Comparison of ENCODE assay signal across 19 cellular contexts in the genomic region with DNA sequence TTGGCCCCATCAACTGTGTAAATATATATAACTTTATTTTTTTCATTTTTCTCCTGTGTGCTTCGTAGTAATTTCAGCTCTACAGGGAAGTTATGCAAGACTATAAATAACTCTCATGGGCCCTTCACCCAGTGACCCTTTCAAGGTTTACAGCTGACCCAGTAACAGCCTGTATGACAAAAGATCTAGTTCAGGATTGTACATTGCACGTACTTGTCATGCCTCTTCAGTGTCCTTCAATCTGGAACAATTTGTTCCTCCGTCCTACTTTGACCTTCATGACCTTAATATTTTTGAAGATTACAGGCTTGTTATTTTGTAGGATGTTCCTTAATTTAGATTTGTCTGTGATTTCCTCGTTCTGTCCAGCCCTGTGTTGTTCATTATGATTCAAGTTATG. TPM values are rescaled to one million over a fixed set of nuclear protein-coding genes. Genes with fewer than 3 reads are reported as not detected.
DNase-seq lines count a peak whose midpoint lies in the region; ATAC-seq and TF ChIP-seq lines count a peak whose summit lies in the region.
"Had no signal": no experiment of that assay in that cellular context is flagged by ENCODE, and none has a peak within 500 bp of the region (broad histone marks: within the 10 kb centered on the region; RNA-seq: fewer than 3 reads in every experiment).

No MANE protein-coding gene starts in this region.

- TF ChIP-seq CTCF in foreskin fibroblast (IDR thresholded peaks at IDR 0.05; ENCODE audit: low read depth, low read length) (no peak), liver (IDR thresholded peaks at IDR 0.05; ENCODE audit: low read depth, low read length, missing input control) (no peak), GM10266 (IDR thresholded peaks at IDR 0.05; ENCODE audit: control insufficient read depth, insufficient read depth, low read depth, missing control alignments) (no peak), BE2C (IDR thresholded peaks at IDR 0.05; ENCODE audit: low read depth, low read length) (no peak)

- H3K9me3 ChIP-seq in liver (ENCODE audit: control insufficient read depth in 4 of 4, low read length in 3 of 4) (no peaks in the 10 kb centered on the region), BE2C (no peaks in the 10 kb centered on the region; the same call in 1 of the 2 replicates)

- peak overlapping the region in 1 of 2 donors; percentile 13 for H3K27ac ChIP-seq in liver (ENCODE audit: low read depth in 1 of 2, low read length in 2 of 2)

- H3K36me3 ChIP-seq in liver (ENCODE audit: control insufficient read depth in 4 of 4, insufficient read depth in 3 of 4, low read depth in 1 of 4, low read length in 3 of 4): no peaks in the 10 kb centered on the region
- no peaks in the 10 kb centered on the region for H3K36me3 ChIP-seq in BE2C

- ATAC-seq in Right ventricle myocardium inferior: peak; percentile 57

- WGBS in liver: 16% methylated on average over 4 of the region's 4 CpGs

- DNase-seq in Right ventricle myocardium inferior (ENCODE audit: missing footprints) (no peak), cardiac septum (ENCODE audit: low spot score) (no peak), foreskin fibroblast (peak; percentile 48 to 49), GM10266 (ENCODE audit: extremely low spot score) (no peak), DMS79 treated with DMSO at 0.1 percent for 48 hours (lab: John Stamatoyannopoulos, UW) (no peak), BE2C (no peak), Kasumi-1 (lab: John Stamatoyannopoulos, UW) (no peak)
- DNase-seq: C1 segment of cervical spinal cord, COR-L47, H7, NCI-H1105, NCI-H1694 treated with DMSO at 0.1 percent for 48 hours, NCI-H446 treated with DMSO at 0.1 percent for 48 hours, NCI-H82, SIG-M5 had no signal

- intact Hi-C loops in Right ventricle myocardium inferior (cut with DNase I) (no loop called here), cardiac septum (cut with DNase I) (no loop called here)

- peaks cover 0 to 7% (median 2%) of the 10 kb centered on the region in 4 donors for H3K4me1 ChIP-seq in liver (ENCODE audit: control insufficient read depth in 4 of 4, insufficient read depth in 4 of 4, low read length in 3 of 4)
- H3K4me1 ChIP-seq in BE2C: no peaks in the 10 kb centered on the region

- TF ChIP-seq RAD21 in liver (IDR thresholded peaks at IDR 0.05): peak in 1 of 2 donors; percentile 13

- H3K27me3 ChIP-seq in liver (ENCODE audit: control insufficient read depth in 4 of 4, insufficient read depth in 4 of 4, low read length in 3 of 4) (no peaks in the 10 kb centered on the region), BE2C (no peaks in the 10 kb centered on the region)

- no peak overlapping the region for H3K9ac ChIP-seq in liver (ENCODE audit: low read depth in 1 of 2, low read length in 2 of 2)

- H3K4me3 ChIP-seq in foreskin fibroblast (ENCODE audit: low read depth in 1 of 2, low read length in 2 of 2) (no peak overlapping the region), liver (ENCODE audit: low read depth in 1 of 3, low read length in 3 of 3) (no peak overlapping the region), BE2C (ENCODE audit: low read depth, low read length) (no peak overlapping the region)

TF ChIP-seq in liver, 16 proteins besides CTCF, POLR2A, EP300 and RAD21:
- TF ChIP-seq NR2F2 (IDR thresholded peaks at IDR 0.05): peak; percentile 98
- TF ChIP-seq, protein P1, sequence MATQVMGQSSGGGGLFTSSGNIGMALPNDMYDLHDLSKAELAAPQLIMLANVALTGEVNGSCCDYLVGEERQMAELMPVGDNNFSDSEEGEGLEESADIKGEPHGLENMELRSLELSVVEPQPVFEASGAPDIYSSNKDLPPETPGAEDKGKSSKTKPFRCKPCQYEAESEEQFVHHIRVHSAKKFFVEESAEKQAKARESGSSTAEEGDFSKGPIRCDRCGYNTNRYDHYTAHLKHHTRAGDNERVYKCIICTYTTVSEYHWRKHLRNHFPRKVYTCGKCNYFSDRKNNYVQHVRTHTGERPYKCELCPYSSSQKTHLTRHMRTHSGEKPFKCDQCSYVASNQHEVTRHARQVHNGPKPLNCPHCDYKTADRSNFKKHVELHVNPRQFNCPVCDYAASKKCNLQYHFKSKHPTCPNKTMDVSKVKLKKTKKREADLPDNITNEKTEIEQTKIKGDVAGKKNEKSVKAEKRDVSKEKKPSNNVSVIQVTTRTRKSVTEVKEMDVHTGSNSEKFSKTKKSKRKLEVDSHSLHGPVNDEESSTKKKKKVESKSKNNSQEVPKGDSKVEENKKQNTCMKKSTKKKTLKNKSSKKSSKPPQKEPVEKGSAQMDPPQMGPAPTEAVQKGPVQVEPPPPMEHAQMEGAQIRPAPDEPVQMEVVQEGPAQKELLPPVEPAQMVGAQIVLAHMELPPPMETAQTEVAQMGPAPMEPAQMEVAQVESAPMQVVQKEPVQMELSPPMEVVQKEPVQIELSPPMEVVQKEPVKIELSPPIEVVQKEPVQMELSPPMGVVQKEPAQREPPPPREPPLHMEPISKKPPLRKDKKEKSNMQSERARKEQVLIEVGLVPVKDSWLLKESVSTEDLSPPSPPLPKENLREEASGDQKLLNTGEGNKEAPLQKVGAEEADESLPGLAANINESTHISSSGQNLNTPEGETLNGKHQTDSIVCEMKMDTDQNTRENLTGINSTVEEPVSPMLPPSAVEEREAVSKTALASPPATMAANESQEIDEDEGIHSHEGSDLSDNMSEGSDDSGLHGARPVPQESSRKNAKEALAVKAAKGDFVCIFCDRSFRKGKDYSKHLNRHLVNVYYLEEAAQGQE (IDR thresholded peaks at IDR 0.05): no peak
- TF ChIP-seq, protein P2, sequence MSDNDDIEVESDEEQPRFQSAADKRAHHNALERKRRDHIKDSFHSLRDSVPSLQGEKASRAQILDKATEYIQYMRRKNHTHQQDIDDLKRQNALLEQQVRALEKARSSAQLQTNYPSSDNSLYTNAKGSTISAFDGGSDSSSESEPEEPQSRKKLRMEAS (IDR thresholded peaks at IDR 0.05): no peak
- no peak for TF ChIP-seq FOXA1 (IDR thresholded peaks at IDR 0.05)
- TF ChIP-seq HNF4G (IDR thresholded peaks at IDR 0.05): no peak
- TF ChIP-seq, protein P3, sequence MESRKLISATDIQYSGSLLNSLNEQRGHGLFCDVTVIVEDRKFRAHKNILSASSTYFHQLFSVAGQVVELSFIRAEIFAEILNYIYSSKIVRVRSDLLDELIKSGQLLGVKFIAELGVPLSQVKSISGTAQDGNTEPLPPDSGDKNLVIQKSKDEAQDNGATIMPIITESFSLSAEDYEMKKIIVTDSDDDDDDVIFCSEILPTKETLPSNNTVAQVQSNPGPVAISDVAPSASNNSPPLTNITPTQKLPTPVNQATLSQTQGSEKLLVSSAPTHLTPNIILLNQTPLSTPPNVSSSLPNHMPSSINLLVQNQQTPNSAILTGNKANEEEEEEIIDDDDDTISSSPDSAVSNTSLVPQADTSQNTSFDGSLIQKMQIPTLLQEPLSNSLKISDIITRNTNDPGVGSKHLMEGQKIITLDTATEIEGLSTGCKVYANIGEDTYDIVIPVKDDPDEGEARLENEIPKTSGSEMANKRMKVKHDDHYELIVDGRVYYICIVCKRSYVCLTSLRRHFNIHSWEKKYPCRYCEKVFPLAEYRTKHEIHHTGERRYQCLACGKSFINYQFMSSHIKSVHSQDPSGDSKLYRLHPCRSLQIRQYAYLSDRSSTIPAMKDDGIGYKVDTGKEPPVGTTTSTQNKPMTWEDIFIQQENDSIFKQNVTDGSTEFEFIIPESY (IDR thresholded peaks at IDR 0.05): no peak
- TF ChIP-seq YY1 (IDR thresholded peaks at IDR 0.05): peak; percentile 31
- no peak for TF ChIP-seq GABPA (IDR thresholded peaks at IDR 0.05 in 1 of 2, conservative IDR thresholded peaks at IDR 0.05 in 1 of 2)
- TF ChIP-seq RXRA (IDR thresholded peaks at IDR 0.05): peak; percentile 87 to 96
- TF ChIP-seq TAF1 (conservative IDR thresholded peaks at IDR 0.05): no peak
- TF ChIP-seq EGR1 (IDR thresholded peaks at IDR 0.05; ENCODE audit: low read depth in 2 of 2): no peak
- TF ChIP-seq, protein P4, sequence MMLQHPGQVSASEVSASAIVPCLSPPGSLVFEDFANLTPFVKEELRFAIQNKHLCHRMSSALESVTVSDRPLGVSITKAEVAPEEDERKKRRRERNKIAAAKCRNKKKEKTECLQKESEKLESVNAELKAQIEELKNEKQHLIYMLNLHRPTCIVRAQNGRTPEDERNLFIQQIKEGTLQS (IDR thresholded peaks at IDR 0.05): no peak
- peak; percentile 84 for TF ChIP-seq SP1 (IDR thresholded peaks at IDR 0.05)
- peak in 1 of 2 donors; percentile 49 for TF ChIP-seq JUND (IDR thresholded peaks at IDR 0.05)
- peak; percentile 40 to 62 for TF ChIP-seq HNF4A (conservative IDR thresholded peaks at IDR 0.05)
- TF ChIP-seq FOXA2 (IDR thresholded peaks at IDR 0.05): peak; percentile 29

RNA-seq across cellular contexts. Expression of a gene that starts 40.5 kb away (rescaled TPM):
- 0.32 TPM for total RNA-seq in Right ventricle myocardium inferior
- total RNA-seq in cardiac septum: 0.11 TPM
- under 1 TPM; 0.05 to 0.75 TPM for total RNA-seq in liver
- under 1 TPM; 0.10 to 0.61 TPM for polyA plus RNA-seq in liver
- polyA plus RNA-seq in BE2C (2012; ENCODE audit: insufficient read depth, insufficient read length, low read depth): not detected
- total RNA-seq: A172, G401, H7, HT-29 had no signal

RNA-seq across cellular contexts. Expression of a gene that starts 46.7 kb away (rescaled TPM):
- total RNA-seq in Right ventricle myocardium inferior: 0.35 TPM
- 0.59 TPM for total RNA-seq in cardiac septum
- under 1 TPM; 0.25 to 0.28 TPM for total RNA-seq in liver
- polyA plus RNA-seq in liver: under 1 TPM; 0.10 TPM
- 0.56 TPM for polyA plus RNA-seq in BE2C (2012; ENCODE audit: insufficient read depth, insufficient read length, low read depth)
- total RNA-seq: A172, G401, HT-29 had no signal

Comparison
In these comparisons a context has a peak if more than half of its experiments do, and no peak if none do; other contexts are left out.
1. DNase-seq: peak in foreskin fibroblast (2 of 2); none in Right ventricle myocardium inferior (single experiment), cardiac septum (single experiment), GM10266 (single experiment), DMS79 treated with DMSO at 0.1 percent for 48 hours (single experiment), BE2C (single experiment) and Kasumi-1 (0 of 2).